29 cellular contexts compared by ENCODE assay signal in genomic region chr19:47172666-47173455, GRCh38. TPM values are rescaled to one million over a fixed set of nuclear protein-coding genes. Genes with fewer than 3 reads are reported as not detected.
DNase-seq lines count a peak whose midpoint lies in the region; ATAC-seq, FAIRE-seq and TF ChIP-seq lines count a peak whose summit lies in the region.
"Had no signal": no experiment of that assay in that cellular context is flagged by ENCODE, and none has a peak within 500 bp of the region (broad histone marks: within the 10 kb centered on the region; RNA-seq: fewer than 3 reads in every experiment).

No MANE protein-coding gene starts in this region.

- no peak for ATAC-seq in stimulated activated naive CD8-positive, alpha-beta T cell treated with anti-CD3 and anti-CD28 coated beads, Interleukin-15, amount 100 ng/mL, for 72 hours
- no peak for ATAC-seq in T-cell (replicated peaks in 1 of 4)
- ATAC-seq: natural killer cell had no signal

- H3K4me1 ChIP-seq in vagina (peaks cover 24% of the 10 kb centered on the region), kidney (ENCODE audit: control insufficient read depth in 1 of 2, insufficient read depth in 1 of 2, low read depth in 1 of 2, low read length in 2 of 2) (peaks cover 3 to 16% of the 10 kb centered on the region in 2 donors), stomach (peaks cover 10 to 32% (median 25%) of the 10 kb centered on the region in 4 donors)
- H3K4me1 ChIP-seq in CD8-positive, alpha-beta memory T cell (ENCODE audit: insufficient read depth, low read length) = peaks cover 31% of the 10 kb centered on the region

- H3K36me3 ChIP-seq in vagina = peaks cover 0 to 49% of the 10 kb centered on the region in 2 donors
- H3K36me3 ChIP-seq in CD8-positive, alpha-beta memory T cell (ENCODE audit: insufficient read depth, low read length) = peaks cover 31% of the 10 kb centered on the region
- H3K36me3 ChIP-seq in kidney (ENCODE audit: control insufficient read depth in 1 of 2, insufficient read depth in 2 of 2, low read length in 2 of 2) = peaks cover 2 to 4% of the 10 kb centered on the region in 2 donors
- peaks cover 18 to 75% (median 64%) of the 10 kb centered on the region in 4 donors for H3K36me3 ChIP-seq in stomach
- H3K36me3 ChIP-seq: ovary had no signal

- intact Hi-C loops in vagina (cut with DNase I) = no loop called here
- intact Hi-C loops in kidney (cut with DNase I) = no loop called here
- intact Hi-C loops in stomach (cut with DNase I; ENCODE audit: low total_unique reads) = no loop called here

- no peak for TF ChIP-seq EP300 in stomach (IDR thresholded peaks at IDR 0.05)

- H3K4me3 Mint-ChIP-seq in stimulated activated naive CD8-positive, alpha-beta T cell treated with anti-CD3 and anti-CD28 coated beads, Interleukin-15, Interleukin-2, amounts not matched to agents 100 ng/mL and 50 ng/mL, for 24 hours = no peak overlapping the region
- no peak overlapping the region for H3K4me3 Mint-ChIP-seq in stimulated activated naive CD8-positive, alpha-beta T cell treated with anti-CD3 and anti-CD28 coated beads, Interleukin-15, amount 100 ng/mL, for 72 hours
- H3K4me3 Mint-ChIP-seq in T-cell (no peak overlapping the region), mesothelial cell of epicardium (no peak overlapping the region)
- H3K4me3 Mint-ChIP-seq in CD8-positive, alpha-beta memory T cell = no peak overlapping the region
- H3K4me3 Mint-ChIP-seq: natural killer cell; T-helper 2 cell treated with Interferon-gamma antibody and Interleukin-4, amounts not matched to agents 5 μg/mL and 100 μg/mL, for 36 hours had no signal

- H3K4me1 Mint-ChIP-seq in stimulated activated naive CD8-positive, alpha-beta T cell treated with anti-CD3 and anti-CD28 coated beads, Interleukin-15, Interleukin-2, amounts not matched to agents 100 ng/mL and 50 ng/mL, for 24 hours (ENCODE audit: low read depth) = peaks cover 39% of the 10 kb centered on the region
- H3K4me1 Mint-ChIP-seq in stimulated activated naive CD8-positive, alpha-beta T cell treated with anti-CD3 and anti-CD28 coated beads, Interleukin-15, amount 100 ng/mL, for 72 hours = peaks cover 59% of the 10 kb centered on the region
- H3K4me1 Mint-ChIP-seq in T-cell (peaks cover 38 to 55% (median 50%) of the 10 kb centered on the region in 3 donors), mesothelial cell of epicardium (peaks cover 41% of the 10 kb centered on the region)
- H3K4me1 Mint-ChIP-seq in CD8-positive, alpha-beta memory T cell = peaks cover 33 to 53% (median 49%) of the 10 kb centered on the region in 3 donors

- peaks cover 74% of the 10 kb centered on the region for H3K36me3 Mint-ChIP-seq in stimulated activated naive CD8-positive, alpha-beta T cell treated with anti-CD3 and anti-CD28 coated beads, Interleukin-15, Interleukin-2, amounts not matched to agents 100 ng/mL and 50 ng/mL, for 24 hours (ENCODE audit: low read depth)
- H3K36me3 Mint-ChIP-seq in T-cell = peaks cover 51% of the 10 kb centered on the region
- H3K36me3 Mint-ChIP-seq in mesothelial cell of epicardium = peaks cover 37% of the 10 kb centered on the region
- H3K36me3 Mint-ChIP-seq in CD8-positive, alpha-beta memory T cell = peaks cover 4 to 40% (median 24%) of the 10 kb centered on the region in 3 donors
- H3K36me3 Mint-ChIP-seq: natural killer cell had no signal

- POLR2A ChIA-PET in T-cell (lab: Charles Lee) = no interaction called here
- POLR2A ChIA-PET in CD8-positive, alpha-beta memory T cell (lab: Charles Lee) = interaction anchor here (0.5 to 1.1 kb wide), 3 partner anchors 13 to 40 kb away, joined by 3 to 4 read pairs (median 4); no protein-coding TSS in a partner anchor

- 88 to 96% (median 95%) methylated on average over 19 of the region's 19 CpGs for WGBS in stomach, 5 donors

- DNase-seq in stimulated activated naive CD8-positive, alpha-beta T cell treated with anti-CD3 and anti-CD28 coated beads, Interleukin-15, amount 100 ng/mL, for 72 hours = no peak
- DNase-seq in T-cell (no peak), mesothelial cell of epicardium (ENCODE audit: low spot score in 2 of 2, unreplicated experiment in 2 of 2) (no peak), vagina (ENCODE audit: extremely low spot score in 2 of 2) (no peak), kidney (no peak), stomach (no peak)
- no peak for DNase-seq in CD8-positive, alpha-beta memory T cell
- DNase-seq: activated CD4-positive, alpha-beta T cell treated with anti-CD3 and anti-CD28 coated beads, Interleukin-2, amount 50 U/mL, for 48 hours; activated effector memory CD4-positive, alpha-beta T cell treated with Interleukin-2 at 50 U/mL for 16 hours; amniotic stem cell; brain microvascular endothelial cell; C1 segment of cervical spinal cord; GOT3; left ventricle myocardium inferior; midbrain; MV-4-11; natural killer cell; NCI-H146; NCI-H2107; NCI-H446 treated with DMSO at 0.1 percent for 48 hours; NCI-H82; ovary; spleen; substantia nigra; WERI-Rb-1 had no signal

- no peak overlapping the region for H3K9ac ChIP-seq in kidney (ENCODE audit: low read length in 2 of 2)

- peak overlapping the region; percentile 33 for H3K27ac ChIP-seq in vagina
- H3K27ac ChIP-seq in CD8-positive, alpha-beta memory T cell (ENCODE audit: low read depth, low read length) = no peak overlapping the region
- no peak overlapping the region for H3K27ac ChIP-seq in kidney (ENCODE audit: low read depth in 2 of 2, low read length in 2 of 2)
- H3K27ac ChIP-seq in stomach = no peak overlapping the region
- H3K27ac ChIP-seq: HL-60, left ventricle myocardium inferior, ovary, spleen, WERI-Rb-1 had no signal

- FAIRE-seq in kidney (lab: Jason Lieb, UNC) = no peak
- FAIRE-seq: GM12892 had no signal

- CTCF ChIA-PET in T-cell (lab: Charles Lee) = interaction anchor here (0.7 to 1.0 kb wide), 2 partner anchors 27 to 44 kb away, joined by 3 read pairs; no protein-coding TSS in a partner anchor
- CTCF ChIA-PET in CD8-positive, alpha-beta memory T cell (lab: Charles Lee) = interaction anchor here (1.1 to 2.2 kb wide), 3 partner anchors 38 to 94 kb away, joined by 4 to 6 read pairs (median 5); no protein-coding TSS in a partner anchor

- H3K27ac Mint-ChIP-seq in stimulated activated naive CD8-positive, alpha-beta T cell treated with anti-CD3 and anti-CD28 coated beads, Interleukin-15, Interleukin-2, amounts not matched to agents 100 ng/mL and 50 ng/mL, for 24 hours = peak overlapping the region; percentile 56
- peak overlapping the region in 1 of 2 donors; percentile 34 for H3K27ac Mint-ChIP-seq in stimulated activated naive CD8-positive, alpha-beta T cell treated with anti-CD3 and anti-CD28 coated beads, Interleukin-15, amount 100 ng/mL, for 72 hours
- H3K27ac Mint-ChIP-seq in T-cell = peak overlapping the region; percentile 31 to 61
- H3K27ac Mint-ChIP-seq in mesothelial cell of epicardium = peak overlapping the region; percentile 73
- peak overlapping the region in 4 of 8 donors; percentile 12 to 73 (median 20) for H3K27ac Mint-ChIP-seq in CD8-positive, alpha-beta memory T cell
- H3K27ac Mint-ChIP-seq: natural killer cell; T-helper 2 cell treated with Interferon-gamma antibody and Interleukin-4, amounts not matched to agents 5 μg/mL and 100 μg/mL, for 36 hours had no signal

- no peaks in the 10 kb centered on the region for H3K27me3 Mint-ChIP-seq in stimulated activated naive CD8-positive, alpha-beta T cell treated with anti-CD3 and anti-CD28 coated beads, Interleukin-15, Interleukin-2, amounts not matched to agents 100 ng/mL and 50 ng/mL, for 24 hours
- no peaks in the 10 kb centered on the region for H3K27me3 Mint-ChIP-seq in stimulated activated naive CD8-positive, alpha-beta T cell treated with anti-CD3 and anti-CD28 coated beads, Interleukin-15, amount 100 ng/mL, for 72 hours
- H3K27me3 Mint-ChIP-seq in T-cell (no peaks in the 10 kb centered on the region), mesothelial cell of epicardium (ENCODE audit: low read depth) (no peaks in the 10 kb centered on the region)
- H3K27me3 Mint-ChIP-seq in CD8-positive, alpha-beta memory T cell = no peaks in the 10 kb centered on the region

- no peak overlapping the region for H3K4me3 ChIP-seq in vagina
- H3K4me3 ChIP-seq in CD8-positive, alpha-beta memory T cell (ENCODE audit: low read length) = no peak overlapping the region
- H3K4me3 ChIP-seq in kidney (ENCODE audit: low read length in 2 of 2) = no peak overlapping the region
- H3K4me3 ChIP-seq in stomach = no peak overlapping the region
- H3K4me3 ChIP-seq: left ventricle myocardium inferior, ovary, spleen had no signal

- TF ChIP-seq POLR2A in vagina (IDR thresholded peaks at IDR 0.05) (no peak), stomach (IDR thresholded peaks at IDR 0.05) (no peak)

- no peaks in the 10 kb centered on the region for H3K9me3 Mint-ChIP-seq in stimulated activated naive CD8-positive, alpha-beta T cell treated with anti-CD3 and anti-CD28 coated beads, Interleukin-15, Interleukin-2, amounts not matched to agents 100 ng/mL and 50 ng/mL, for 24 hours
- no peaks in the 10 kb centered on the region for H3K9me3 Mint-ChIP-seq in stimulated activated naive CD8-positive, alpha-beta T cell treated with anti-CD3 and anti-CD28 coated beads, Interleukin-15, amount 100 ng/mL, for 72 hours
- H3K9me3 Mint-ChIP-seq in T-cell (no peaks in the 10 kb centered on the region), mesothelial cell of epicardium (no peaks in the 10 kb centered on the region)
- H3K9me3 Mint-ChIP-seq in CD8-positive, alpha-beta memory T cell = no peaks in the 10 kb centered on the region
- H3K9me3 Mint-ChIP-seq: natural killer cell; T-helper 2 cell treated with Interferon-gamma antibody and Interleukin-4, amounts not matched to agents 5 μg/mL and 100 μg/mL, for 36 hours had no signal

- H3K27me3 ChIP-seq in vagina (no peaks in the 10 kb centered on the region), stomach (no peaks in the 10 kb centered on the region)
- no peaks in the 10 kb centered on the region for H3K27me3 ChIP-seq in CD8-positive, alpha-beta memory T cell (ENCODE audit: insufficient read depth, low read length, poor library complexity, severe bottlenecking)
- H3K27me3 ChIP-seq: brain microvascular endothelial cell, ovary, spleen had no signal

- TF ChIP-seq CTCF in mesothelial cell of epicardium (IDR thresholded peaks at IDR 0.05; ENCODE audit: unreplicated experiment) = no peak
- TF ChIP-seq CTCF in vagina (IDR thresholded peaks at IDR 0.05) = no peak
- TF ChIP-seq CTCF in kidney (IDR thresholded peaks at IDR 0.05; ENCODE audit: borderline replicate concordance, extremely low read depth, insufficient read depth) = no peak
- TF ChIP-seq CTCF in stomach (IDR thresholded peaks at IDR 0.05) = no peak

- H3K9me3 ChIP-seq in vagina (no peaks in the 10 kb centered on the region), kidney (ENCODE audit: control insufficient read depth in 1 of 2, low read length in 2 of 2) (no peaks in the 10 kb centered on the region), stomach (no peaks in the 10 kb centered on the region)
- H3K9me3 ChIP-seq in CD8-positive, alpha-beta memory T cell (ENCODE audit: low read length) = no peaks in the 10 kb centered on the region
- H3K9me3 ChIP-seq: left ventricle myocardium inferior, ovary, spleen had no signal

RNA-seq across cellular contexts. Expression of gene SAE1, which starts 42.2 kb away (rescaled TPM):
- total RNA-seq in T-cell = 10 to 100 TPM; 42.6 to 54.9 (median 44.0) TPM
- total RNA-seq in mesothelial cell of epicardium = 137 to 141 TPM (median 138 TPM) in 3 replicates
- total RNA-seq in vagina = 32.7 TPM
- total RNA-seq in CD8-positive, alpha-beta memory T cell = 100 to 1,000 TPM; 167 to 172 TPM
- 107 TPM for polyA plus RNA-seq in CD8-positive, alpha-beta memory T cell
- total RNA-seq in kidney = 49.4 TPM
- 39.5 TPM for polyA plus RNA-seq in kidney (ENCODE audit: insufficient read depth, low read depth, low replicate concordance)
- total RNA-seq in stomach = 100 to 1,000 TPM in 1 of 5 donors, 10 to 100 TPM in 4; 16.2 to 373 (median 38.7) TPM
- polyA plus RNA-seq in stomach = 10 to 100 TPM; 37.8 to 53.9 (median 48.4) TPM

RNA-seq across cellular contexts. Expression of gene BBC3, which starts 58.1 kb away (rescaled TPM):
- total RNA-seq in T-cell (10 to 100 TPM; 20.0 to 48.6 (median 39.2) TPM), mesothelial cell of epicardium (19.1 to 19.6 TPM (median 19.5 TPM) in 3 replicates), vagina (4.7 TPM), kidney (14.2 TPM), stomach (10 to 100 TPM in 4 of 5 donors, 1 to 10 TPM in 1; 2.9 to 69.2 (median 17.0) TPM)
- 10 to 100 TPM; 19.8 to 20.1 TPM for total RNA-seq in CD8-positive, alpha-beta memory T cell
- 8.3 TPM for polyA plus RNA-seq in CD8-positive, alpha-beta memory T cell
- polyA plus RNA-seq in kidney (ENCODE audit: insufficient read depth, low read depth, low replicate concordance) (3.2 TPM), stomach (1 to 10 TPM; 6.0 to 9.8 (median 8.7) TPM)

RNA-seq across cellular contexts. Expression of gene ZC3H4, which starts 59.3 kb away (rescaled TPM):
- total RNA-seq in T-cell = 10 to 100 TPM; 64.0 to 81.4 (median 72.3) TPM
- total RNA-seq in mesothelial cell of epicardium = 65.3 to 68.7 TPM (median 67.9 TPM) in 3 replicates
- total RNA-seq in vagina = 21.9 TPM
- total RNA-seq in CD8-positive, alpha-beta memory T cell = 10 to 100 TPM; 90.3 to 99.6 TPM
- 3.2 TPM for polyA plus RNA-seq in CD8-positive, alpha-beta memory T cell
- 55.2 TPM for total RNA-seq in kidney
- polyA plus RNA-seq in kidney (ENCODE audit: insufficient read depth, low read depth, low replicate concordance) = 5.7 TPM
- total RNA-seq in stomach = 10 to 100 TPM; 14.7 to 78.5 (median 38.8) TPM
- polyA plus RNA-seq in stomach = 1 to 10 TPM; 4.7 to 8.5 (median 5.7) TPM
